ENCODE assay signal across 7 cellular contexts in genomic region chr19:991174-991931, GRCh38. TPM values are rescaled to one million over a fixed set of nuclear protein-coding genes. Genes with fewer than 3 reads are reported as not detected.
DNase-seq lines count a peak whose midpoint lies in the region; ATAC-seq and TF ChIP-seq lines count a peak whose summit lies in the region.

No MANE protein-coding gene starts in this region.

- H3K27ac Mint-ChIP-seq in activated CD4-positive, alpha-beta memory T cell treated with anti-CD3 and anti-CD28 coated beads, Interleukin-2, amount 10 ng/mL, durations not matched to agents 7 days and 5 days: no peak overlapping the region

- H3K27me3 ChIP-seq in Karpas-422 (ENCODE audit: low read length): no peaks in the 10 kb centered on the region

- no peak overlapping the region for H3K9ac ChIP-seq in Karpas-422 (ENCODE audit: low read length)

- no peak overlapping the region for H2AFZ ChIP-seq in Karpas-422 (ENCODE audit: low read length)

- no peaks in the 10 kb centered on the region for H3K9me2 ChIP-seq in Karpas-422 (replicated peaks; ENCODE audit: insufficient read depth, low read length)

- H3K36me3 Mint-ChIP-seq in activated CD4-positive, alpha-beta memory T cell treated with anti-CD3 and anti-CD28 coated beads, Interleukin-2, amount 10 ng/mL, durations not matched to agents 7 days and 5 days (ENCODE audit: low read depth): peaks cover 19% of the 10 kb centered on the region

- H3K9me3 ChIP-seq in Karpas-422 (ENCODE audit: low read length): no peaks in the 10 kb centered on the region; the same call in 1 of the 2 replicates

- no peaks in the 10 kb centered on the region for H3K9me3 Mint-ChIP-seq in activated CD4-positive, alpha-beta memory T cell treated with anti-CD3 and anti-CD28 coated beads, Interleukin-2, amount 10 ng/mL, durations not matched to agents 7 days and 5 days

- H3K4me3 Mint-ChIP-seq in activated CD4-positive, alpha-beta memory T cell treated with anti-CD3 and anti-CD28 coated beads, Interleukin-2, amount 10 ng/mL, durations not matched to agents 7 days and 5 days: no peak overlapping the region

- H3K27ac ChIP-seq in Karpas-422 (ENCODE audit: low read length): no peak overlapping the region

- DNase-seq in Karpas-422 (peak; percentile 80), fibroblast of pulmonary artery (ENCODE audit: low read depth) (peak; percentile 53), kidney glomerular epithelial cell (lab: John Stamatoyannopoulos, UW) (no peak), NCI-H1092 (lab: John Stamatoyannopoulos, UW) (no peak)
- peak; percentile 66 for DNase-seq in activated CD4-positive, alpha-beta memory T cell treated with anti-CD3 and anti-CD28 coated beads, Interleukin-2, amount 10 ng/mL, durations not matched to agents 7 days and 5 days
- DNase-seq in stimulated activated CD8-positive, alpha-beta memory T cell treated with anti-CD3 and anti-CD28 coated beads, Interleukin-2, amount 100 ng/mL, for 48 hours (ENCODE audit: low read depth in 2 of 2): peak; percentile 64 to 73

- H3K4me1 ChIP-seq in Karpas-422 (ENCODE audit: low read length): no peaks in the 10 kb centered on the region

- no peaks in the 10 kb centered on the region for H3K79me2 ChIP-seq in Karpas-422 (ENCODE audit: low read length)

- POLR2A ChIA-PET in activated CD4-positive, alpha-beta memory T cell treated with anti-CD3 and anti-CD28 coated beads, Interleukin-2, amount 10 ng/mL, durations not matched to agents 7 days and 5 days (lab: Charles Lee): no interaction called here

- peaks cover 15% of the 10 kb centered on the region; the same call in 1 of the 2 replicates for H3K36me3 ChIP-seq in Karpas-422 (ENCODE audit: insufficient read depth, low read length)

- peaks cover 8% of the 10 kb centered on the region for H3K4me1 Mint-ChIP-seq in activated CD4-positive, alpha-beta memory T cell treated with anti-CD3 and anti-CD28 coated beads, Interleukin-2, amount 10 ng/mL, durations not matched to agents 7 days and 5 days

- H3K4me3 ChIP-seq in Karpas-422 (ENCODE audit: low read length) (no peak overlapping the region), fibroblast of pulmonary artery (replicated peaks; ENCODE audit: low read depth, low read length) (no peak overlapping the region)

- peaks cover 2% of the 10 kb centered on the region for H3K27me3 Mint-ChIP-seq in activated CD4-positive, alpha-beta memory T cell treated with anti-CD3 and anti-CD28 coated beads, Interleukin-2, amount 10 ng/mL, durations not matched to agents 7 days and 5 days

- no peak for ATAC-seq in HG02588 (IDR thresholded peaks at IDR 0.05; ENCODE audit: unreplicated experiment)

- H3K4me2 ChIP-seq in Karpas-422 (ENCODE audit: low read depth, low read length, poor library complexity, severe bottlenecking): no peak overlapping the region

- no peak for TF ChIP-seq CTCF in fibroblast of pulmonary artery (IDR thresholded peaks at IDR 0.05; ENCODE audit: low read length, missing control alignments)

- H4K20me1 ChIP-seq in Karpas-422 (ENCODE audit: insufficient read depth, low read depth, low read length): peaks cover 17% of the 10 kb centered on the region; the same call in 1 of the 2 replicates

- CTCF ChIA-PET in activated CD4-positive, alpha-beta memory T cell treated with anti-CD3 and anti-CD28 coated beads, Interleukin-2, amount 10 ng/mL, durations not matched to agents 7 days and 5 days (lab: Charles Lee): no interaction called here

RNA-seq across cellular contexts. Expression of gene WDR18, which starts 7.2 kb away (rescaled TPM):
- 41.1 and 87.2 TPM in 2 replicates for total RNA-seq in Karpas-422 (2014; rRNA removed; shearing (Covaris generic); ENCODE audit: low replicate concordance)
- 10 to 100 TPM; 42.0 to 44.3 TPM for total RNA-seq in activated CD4-positive, alpha-beta memory T cell treated with anti-CD3 and anti-CD28 coated beads, Interleukin-2, amount 10 ng/mL, durations not matched to agents 7 days and 5 days

RNA-seq across cellular contexts. Expression of gene GRIN3B, which starts 8.9 kb away (rescaled TPM):
- total RNA-seq in Karpas-422 (2014; rRNA removed; shearing (Covaris generic); ENCODE audit: low replicate concordance): 1.4 TPM in 1 of 2 replicates, not detected in the other
- under 1 TPM in 1 of 2 experiments, not detected in 1; 0.08 TPM for total RNA-seq in activated CD4-positive, alpha-beta memory T cell treated with anti-CD3 and anti-CD28 coated beads, Interleukin-2, amount 10 ng/mL, durations not matched to agents 7 days and 5 days

RNA-seq across cellular contexts. Expression of gene TMEM259, which starts 29.6 kb away (rescaled TPM):
- total RNA-seq in Karpas-422 (2014; rRNA removed; shearing (Covaris generic); ENCODE audit: low replicate concordance): 133 and 167 TPM in 2 replicates
- total RNA-seq in activated CD4-positive, alpha-beta memory T cell treated with anti-CD3 and anti-CD28 coated beads, Interleukin-2, amount 10 ng/mL, durations not matched to agents 7 days and 5 days: 100 to 1,000 TPM; 181 TPM

RNA-seq across cellular contexts. Expression of gene RNU6-2, which starts 30.0 kb away (rescaled TPM):
- not detected in 2 replicates for total RNA-seq in Karpas-422 (2014; rRNA removed; shearing (Covaris generic); ENCODE audit: low replicate concordance)
- not detected for total RNA-seq in activated CD4-positive, alpha-beta memory T cell treated with anti-CD3 and anti-CD28 coated beads, Interleukin-2, amount 10 ng/mL, durations not matched to agents 7 days and 5 days

RNA-seq across cellular contexts. Expression of gene CNN2, which starts 35.1 kb away (rescaled TPM):
- 88.6 and 97.9 TPM in 2 replicates for total RNA-seq in Karpas-422 (2014; rRNA removed; shearing (Covaris generic); ENCODE audit: low replicate concordance)
- total RNA-seq in activated CD4-positive, alpha-beta memory T cell treated with anti-CD3 and anti-CD28 coated beads, Interleukin-2, amount 10 ng/mL, durations not matched to agents 7 days and 5 days: 100 to 1,000 TPM; 513 to 519 TPM

Comparison
In these comparisons a context has a peak if more than half of its experiments do, and no peak if none do; other contexts are left out.
1. DNase-seq: peak in Karpas-422 (single experiment), activated CD4-positive, alpha-beta memory T cell treated with anti-CD3 and anti-CD28 coated beads, Interleukin-2, amount 10 ng/mL, durations not matched to agents 7 days and 5 days (single experiment), fibroblast of pulmonary artery (single experiment) and stimulated activated CD8-positive, alpha-beta memory T cell treated with anti-CD3 and anti-CD28 coated beads, Interleukin-2, amount 100 ng/mL, for 48 hours (2 of 2); none in kidney glomerular epithelial cell (single experiment) and NCI-H1092 (single experiment).